1 cellular context compared by ENCODE assay signal in the genomic region with DNA sequence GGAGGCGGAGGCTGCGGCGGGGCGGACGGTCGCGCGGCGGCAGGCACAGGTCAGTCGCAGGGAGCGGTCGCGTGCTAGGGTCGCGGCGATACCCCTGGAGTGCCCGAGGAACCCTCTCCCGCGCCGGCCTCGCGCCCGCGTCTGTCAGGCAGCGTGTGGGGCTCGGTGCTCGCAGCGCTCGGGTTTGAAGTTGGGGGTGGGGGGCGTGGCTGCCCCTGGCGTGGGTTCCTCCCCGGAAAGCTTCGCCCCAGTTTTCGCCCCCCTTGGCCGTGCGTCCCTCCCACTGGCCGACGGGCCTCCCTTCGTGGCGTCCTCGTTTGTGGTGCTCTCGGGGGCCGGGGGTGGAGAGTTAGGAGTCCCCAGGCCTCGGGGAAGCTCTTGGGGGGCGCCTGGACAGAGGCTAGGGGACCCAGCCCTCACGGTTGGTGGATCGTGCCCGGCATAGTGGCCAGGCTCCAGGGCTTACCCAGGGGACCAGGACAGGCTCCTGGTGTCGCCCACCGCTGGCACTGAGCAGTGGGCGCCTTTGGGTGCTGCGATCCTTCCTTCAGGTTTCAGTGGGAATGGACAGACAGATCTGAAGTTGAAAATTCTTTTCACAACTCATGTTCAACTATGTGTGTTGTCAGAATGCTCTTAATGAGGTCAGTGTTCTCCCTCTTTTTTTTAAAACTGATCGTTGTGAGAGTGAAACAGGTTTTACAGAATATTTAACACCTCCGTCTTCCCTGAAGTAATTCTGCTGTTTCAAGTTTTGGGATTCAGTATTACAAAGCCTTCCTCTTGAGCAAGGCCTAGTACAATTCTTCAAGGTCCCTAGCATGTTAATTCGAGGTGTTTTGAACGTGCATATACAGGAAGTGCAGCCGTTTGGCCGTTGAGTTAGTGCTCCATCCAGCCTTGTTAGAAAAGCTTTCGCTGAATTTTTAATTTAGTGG.
TF ChIP-seq lines count a peak whose summit lies in the region.

No MANE protein-coding gene starts in this region.

TF ChIP-seq in K562, 482 proteins besides CTCF, POLR2A, EP300 and RAD21 (continued from another document and continues in another):
- TF ChIP-seq HMGN3 (IDR thresholded peaks at IDR 0.05; ENCODE audit: borderline replicate concordance, extremely low read depth, insufficient read length, low read depth, low read length) = no peak
- no peak for TF ChIP-seq SREBF2 (CRISPR knock-in tag; IDR thresholded peaks at IDR 0.05)
- TF ChIP-seq LEF1 (IDR thresholded peaks at IDR 0.05) = no peak
- TF ChIP-seq FUS (optimal IDR thresholded peaks at IDR 0.05; ENCODE audit: low read depth, low read length) = no peak
- TF ChIP-seq CHCHD3 (CRISPR knock-in tag; IDR thresholded peaks at IDR 0.05) = no peak
- TF ChIP-seq MIER1 (IDR thresholded peaks at IDR 0.05; ENCODE audit: low read depth) = no peak
- no peak for TF ChIP-seq ZNF224 (CRISPR knock-in tag; IDR thresholded peaks at IDR 0.05)
- 0 out of 2 replicates have a peak, but pooled peaks have one; percentile 63 for TF ChIP-seq SIN3B (IDR thresholded peaks at IDR 0.05; ENCODE audit: low read depth)
- TF ChIP-seq ZNF212 (CRISPR knock-in tag; IDR thresholded peaks at IDR 0.05) = peak; percentile 88; the same call in 1 of the 2 replicates
- TF ChIP-seq, protein P1, sequence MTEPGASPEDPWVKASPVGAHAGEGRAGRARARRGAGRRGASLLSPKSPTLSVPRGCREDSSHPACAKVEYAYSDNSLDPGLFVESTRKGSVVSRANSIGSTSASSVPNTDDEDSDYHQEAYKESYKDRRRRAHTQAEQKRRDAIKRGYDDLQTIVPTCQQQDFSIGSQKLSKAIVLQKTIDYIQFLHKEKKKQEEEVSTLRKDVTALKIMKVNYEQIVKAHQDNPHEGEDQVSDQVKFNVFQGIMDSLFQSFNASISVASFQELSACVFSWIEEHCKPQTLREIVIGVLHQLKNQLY (CRISPR knock-in tag; conservative IDR thresholded peaks at IDR 0.05) = peak; percentile 23 to 92; a peak in 2 of 4 replicates
- TF ChIP-seq ZNF561 (CRISPR knock-in tag; conservative IDR thresholded peaks at IDR 0.05) = no peak
- TF ChIP-seq, protein P2, sequence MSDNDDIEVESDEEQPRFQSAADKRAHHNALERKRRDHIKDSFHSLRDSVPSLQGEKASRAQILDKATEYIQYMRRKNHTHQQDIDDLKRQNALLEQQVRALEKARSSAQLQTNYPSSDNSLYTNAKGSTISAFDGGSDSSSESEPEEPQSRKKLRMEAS (CRISPR knock-in tag; IDR thresholded peaks at IDR 0.05) = no peak
- TF ChIP-seq HSF4 (CRISPR knock-in tag; IDR thresholded peaks at IDR 0.05; ENCODE audit: borderline replicate concordance) = no peak
- TF ChIP-seq, protein P3, sequence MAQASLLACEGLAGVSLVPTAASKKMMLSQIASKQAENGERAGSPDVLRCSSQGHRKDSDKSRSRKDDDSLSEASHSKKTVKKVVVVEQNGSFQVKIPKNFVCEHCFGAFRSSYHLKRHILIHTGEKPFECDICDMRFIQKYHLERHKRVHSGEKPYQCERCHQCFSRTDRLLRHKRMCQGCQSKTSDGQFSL (CRISPR knock-in tag; IDR thresholded peaks at IDR 0.05) = peak; percentile 79
- TF ChIP-seq, protein P3 (tag; IDR thresholded peaks at IDR 0.05) = no peak
- no peak for TF ChIP-seq CC2D1A (IDR thresholded peaks at IDR 0.05)
- TF ChIP-seq, protein P4, sequence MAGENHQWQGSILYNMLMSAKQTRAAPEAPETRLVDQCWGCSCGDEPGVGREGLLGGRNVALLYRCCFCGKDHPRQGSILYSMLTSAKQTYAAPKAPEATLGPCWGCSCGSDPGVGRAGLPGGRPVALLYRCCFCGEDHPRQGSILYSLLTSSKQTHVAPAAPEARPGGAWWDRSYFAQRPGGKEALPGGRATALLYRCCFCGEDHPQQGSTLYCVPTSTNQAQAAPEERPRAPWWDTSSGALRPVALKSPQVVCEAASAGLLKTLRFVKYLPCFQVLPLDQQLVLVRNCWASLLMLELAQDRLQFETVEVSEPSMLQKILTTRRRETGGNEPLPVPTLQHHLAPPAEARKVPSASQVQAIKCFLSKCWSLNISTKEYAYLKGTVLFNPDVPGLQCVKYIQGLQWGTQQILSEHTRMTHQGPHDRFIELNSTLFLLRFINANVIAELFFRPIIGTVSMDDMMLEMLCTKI (IDR thresholded peaks at IDR 0.05; ENCODE audit: partially characterized antibody) = no peak
- TF ChIP-seq, protein P5, sequence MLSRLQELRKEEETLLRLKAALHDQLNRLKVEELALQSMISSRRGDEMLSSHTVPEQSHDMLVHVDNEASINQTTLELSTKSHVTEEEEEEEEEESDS (CRISPR knock-in tag; IDR thresholded peaks at IDR 0.05) = no peak
- TF ChIP-seq SIN3A (IDR thresholded peaks at IDR 0.05; ENCODE audit: borderline replicate concordance in 2 of 2, control insufficient read depth in 1 of 2, low read depth in 2 of 2, low read length in 2 of 2) = peak in 1 of 2 experiments; percentile 77; a peak in 1 of 4 replicates
- TF ChIP-seq, protein P6, sequence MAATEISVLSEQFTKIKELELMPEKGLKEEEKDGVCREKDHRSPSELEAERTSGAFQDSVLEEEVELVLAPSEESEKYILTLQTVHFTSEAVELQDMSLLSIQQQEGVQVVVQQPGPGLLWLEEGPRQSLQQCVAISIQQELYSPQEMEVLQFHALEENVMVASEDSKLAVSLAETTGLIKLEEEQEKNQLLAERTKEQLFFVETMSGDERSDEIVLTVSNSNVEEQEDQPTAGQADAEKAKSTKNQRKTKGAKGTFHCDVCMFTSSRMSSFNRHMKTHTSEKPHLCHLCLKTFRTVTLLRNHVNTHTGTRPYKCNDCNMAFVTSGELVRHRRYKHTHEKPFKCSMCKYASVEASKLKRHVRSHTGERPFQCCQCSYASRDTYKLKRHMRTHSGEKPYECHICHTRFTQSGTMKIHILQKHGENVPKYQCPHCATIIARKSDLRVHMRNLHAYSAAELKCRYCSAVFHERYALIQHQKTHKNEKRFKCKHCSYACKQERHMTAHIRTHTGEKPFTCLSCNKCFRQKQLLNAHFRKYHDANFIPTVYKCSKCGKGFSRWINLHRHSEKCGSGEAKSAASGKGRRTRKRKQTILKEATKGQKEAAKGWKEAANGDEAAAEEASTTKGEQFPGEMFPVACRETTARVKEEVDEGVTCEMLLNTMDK (IDR thresholded peaks at IDR 0.05; ENCODE audit: borderline replicate concordance, insufficient read depth, low read depth, low read length, poor library complexity, severe bottlenecking) = no peak
- TF ChIP-seq, protein P7, sequence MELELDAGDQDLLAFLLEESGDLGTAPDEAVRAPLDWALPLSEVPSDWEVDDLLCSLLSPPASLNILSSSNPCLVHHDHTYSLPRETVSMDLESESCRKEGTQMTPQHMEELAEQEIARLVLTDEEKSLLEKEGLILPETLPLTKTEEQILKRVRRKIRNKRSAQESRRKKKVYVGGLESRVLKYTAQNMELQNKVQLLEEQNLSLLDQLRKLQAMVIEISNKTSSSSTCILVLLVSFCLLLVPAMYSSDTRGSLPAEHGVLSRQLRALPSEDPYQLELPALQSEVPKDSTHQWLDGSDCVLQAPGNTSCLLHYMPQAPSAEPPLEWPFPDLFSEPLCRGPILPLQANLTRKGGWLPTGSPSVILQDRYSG (tag; conservative IDR thresholded peaks at IDR 0.05; ENCODE audit: low read depth) = no peak
- TF ChIP-seq, protein P8, sequence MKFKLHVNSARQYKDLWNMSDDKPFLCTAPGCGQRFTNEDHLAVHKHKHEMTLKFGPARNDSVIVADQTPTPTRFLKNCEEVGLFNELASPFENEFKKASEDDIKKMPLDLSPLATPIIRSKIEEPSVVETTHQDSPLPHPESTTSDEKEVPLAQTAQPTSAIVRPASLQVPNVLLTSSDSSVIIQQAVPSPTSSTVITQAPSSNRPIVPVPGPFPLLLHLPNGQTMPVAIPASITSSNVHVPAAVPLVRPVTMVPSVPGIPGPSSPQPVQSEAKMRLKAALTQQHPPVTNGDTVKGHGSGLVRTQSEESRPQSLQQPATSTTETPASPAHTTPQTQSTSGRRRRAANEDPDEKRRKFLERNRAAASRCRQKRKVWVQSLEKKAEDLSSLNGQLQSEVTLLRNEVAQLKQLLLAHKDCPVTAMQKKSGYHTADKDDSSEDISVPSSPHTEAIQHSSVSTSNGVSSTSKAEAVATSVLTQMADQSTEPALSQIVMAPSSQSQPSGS (CRISPR knock-in tag; IDR thresholded peaks at IDR 0.05) = no peak
- TF ChIP-seq ZNF778 (CRISPR knock-in tag; IDR thresholded peaks at IDR 0.05) = no peak
- no peak for TF ChIP-seq EWSR1 (IDR thresholded peaks at IDR 0.05; ENCODE audit: borderline replicate concordance, low read depth, partially characterized antibody)
- TF ChIP-seq KHSRP (IDR thresholded peaks at IDR 0.05) = no peak
- TF ChIP-seq TAF1 (IDR thresholded peaks at IDR 0.05; ENCODE audit: control insufficient read depth, extremely low read depth, insufficient read depth, low read length, severe bottlenecking) = peak; percentile 0
- TF ChIP-seq MED1 (CRISPR knock-in tag; IDR thresholded peaks at IDR 0.05; ENCODE audit: borderline replicate concordance) = 0 out of 2 replicates have a peak, but pooled peaks have one; percentile 81
- no peak for TF ChIP-seq ZNF175 (CRISPR knock-in tag; IDR thresholded peaks at IDR 0.05; ENCODE audit: low read depth)
- TF ChIP-seq ZBTB1 (CRISPR knock-in tag; IDR thresholded peaks at IDR 0.05; ENCODE audit: borderline replicate concordance, low read depth) = peak; percentile 93
- no peak for TF ChIP-seq ZNF146 (CRISPR knock-in tag; IDR thresholded peaks at IDR 0.05; ENCODE audit: unreplicated experiment)
- TF ChIP-seq ZNF143 (CRISPR knock-in tag; IDR thresholded peaks at IDR 0.05) = no peak
- no peak for TF ChIP-seq ZNF3 (CRISPR knock-in tag; IDR thresholded peaks at IDR 0.05)
- TF ChIP-seq PHB2 (IDR thresholded peaks at IDR 0.05; ENCODE audit: low read depth) = no peak; the same call in 1 of the 2 replicates
- TF ChIP-seq NCOA1 (IDR thresholded peaks at IDR 0.05; ENCODE audit: low read depth) = no peak
- TF ChIP-seq, protein P9, sequence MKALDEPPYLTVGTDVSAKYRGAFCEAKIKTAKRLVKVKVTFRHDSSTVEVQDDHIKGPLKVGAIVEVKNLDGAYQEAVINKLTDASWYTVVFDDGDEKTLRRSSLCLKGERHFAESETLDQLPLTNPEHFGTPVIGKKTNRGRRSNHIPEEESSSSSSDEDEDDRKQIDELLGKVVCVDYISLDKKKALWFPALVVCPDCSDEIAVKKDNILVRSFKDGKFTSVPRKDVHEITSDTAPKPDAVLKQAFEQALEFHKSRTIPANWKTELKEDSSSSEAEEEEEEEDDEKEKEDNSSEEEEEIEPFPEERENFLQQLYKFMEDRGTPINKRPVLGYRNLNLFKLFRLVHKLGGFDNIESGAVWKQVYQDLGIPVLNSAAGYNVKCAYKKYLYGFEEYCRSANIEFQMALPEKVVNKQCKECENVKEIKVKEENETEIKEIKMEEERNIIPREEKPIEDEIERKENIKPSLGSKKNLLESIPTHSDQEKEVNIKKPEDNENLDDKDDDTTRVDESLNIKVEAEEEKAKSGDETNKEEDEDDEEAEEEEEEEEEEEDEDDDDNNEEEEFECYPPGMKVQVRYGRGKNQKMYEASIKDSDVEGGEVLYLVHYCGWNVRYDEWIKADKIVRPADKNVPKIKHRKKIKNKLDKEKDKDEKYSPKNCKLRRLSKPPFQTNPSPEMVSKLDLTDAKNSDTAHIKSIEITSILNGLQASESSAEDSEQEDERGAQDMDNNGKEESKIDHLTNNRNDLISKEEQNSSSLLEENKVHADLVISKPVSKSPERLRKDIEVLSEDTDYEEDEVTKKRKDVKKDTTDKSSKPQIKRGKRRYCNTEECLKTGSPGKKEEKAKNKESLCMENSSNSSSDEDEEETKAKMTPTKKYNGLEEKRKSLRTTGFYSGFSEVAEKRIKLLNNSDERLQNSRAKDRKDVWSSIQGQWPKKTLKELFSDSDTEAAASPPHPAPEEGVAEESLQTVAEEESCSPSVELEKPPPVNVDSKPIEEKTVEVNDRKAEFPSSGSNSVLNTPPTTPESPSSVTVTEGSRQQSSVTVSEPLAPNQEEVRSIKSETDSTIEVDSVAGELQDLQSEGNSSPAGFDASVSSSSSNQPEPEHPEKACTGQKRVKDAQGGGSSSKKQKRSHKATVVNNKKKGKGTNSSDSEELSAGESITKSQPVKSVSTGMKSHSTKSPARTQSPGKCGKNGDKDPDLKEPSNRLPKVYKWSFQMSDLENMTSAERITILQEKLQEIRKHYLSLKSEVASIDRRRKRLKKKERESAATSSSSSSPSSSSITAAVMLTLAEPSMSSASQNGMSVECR (CRISPR knock-in tag; IDR thresholded peaks at IDR 0.05) = peak; percentile 59
- no peak for TF ChIP-seq XRCC4 (IDR thresholded peaks at IDR 0.05; ENCODE audit: extremely low read depth, insufficient read depth, insufficient read length)
